Comparison of ENCODE assay signal across 13 cellular contexts in the genomic region with DNA sequence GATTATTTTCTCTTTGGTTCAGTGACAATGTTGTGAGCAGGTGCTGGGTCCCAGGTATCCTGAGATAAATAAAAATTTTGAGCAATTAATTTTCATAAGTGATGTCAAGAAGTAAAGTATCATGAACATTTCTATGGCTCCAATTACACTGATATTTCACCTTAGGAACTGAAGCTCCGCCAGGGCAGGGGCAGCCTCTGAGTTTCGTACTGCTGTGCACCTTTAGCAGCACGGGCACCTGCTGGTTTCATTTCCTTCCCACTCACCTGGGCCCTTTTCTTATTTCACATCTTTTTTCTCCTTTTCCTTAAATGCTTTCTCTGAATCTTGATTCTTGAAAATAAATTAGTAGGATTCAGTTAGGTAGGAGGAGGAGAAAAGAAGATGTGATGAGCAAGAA. TPM values are rescaled to one million over a fixed set of nuclear protein-coding genes. Genes with fewer than 3 reads are reported as not detected.
A peak's percentile ranks its signal among the peaks of the same experiment; 100 is the strongest.
DNase-seq lines count a peak whose midpoint lies in the region; ATAC-seq and TF ChIP-seq lines count a peak whose summit lies in the region.
"Had no signal": no experiment of that assay in that cellular context is flagged by ENCODE, and none has a peak within 500 bp of the region (broad histone marks: within the 10 kb centered on the region; RNA-seq: fewer than 3 reads in every experiment).

No MANE protein-coding gene starts in this region.

- TF ChIP-seq CTCF in osteocyte (IDR thresholded peaks at IDR 0.05) (no peak), GM13976 (IDR thresholded peaks at IDR 0.05; ENCODE audit: borderline replicate concordance, control extremely low read depth, extremely low read depth, insufficient read depth, missing control alignments) (no peak)

- peak overlapping the region; percentile 76 for H3K4me3 Mint-ChIP-seq in activated CD8-positive, alpha-beta memory T cell treated with anti-CD3 and anti-CD28 coated beads, Interleukin-2, amount 10 ng/mL, durations not matched to agents 7 days and 5 days
- no peak overlapping the region for H3K4me3 Mint-ChIP-seq in dendritic cell treated with granulocyte-macrophage colony-stimulating factor and Interleukin-4, amounts not matched to agents 40 ng/mL and 50 ng/mL, for 4 days
- peak overlapping the region; percentile 90 for H3K4me3 Mint-ChIP-seq in osteocyte (ENCODE audit: unreplicated experiment)

- no peak for DNase-seq in activated CD8-positive, alpha-beta memory T cell treated with anti-CD3 and anti-CD28 coated beads, Interleukin-2, amount 10 ng/mL, durations not matched to agents 7 days and 5 days
- DNase-seq in activated CD8-positive, alpha-beta memory T cell treated with anti-CD3 and anti-CD28 coated beads, Interleukin-2, amount 50 U/mL, for 4 hours = no peak
- DNase-seq in RPMI8226 (peak; percentile 58), osteocyte (ENCODE audit: extremely low spot score, unreplicated experiment) (no peak), SK-N-DZ (ENCODE audit: low spot score) (no peak), NCI-H2227 (lab: John Stamatoyannopoulos, UW; ENCODE audit: unreplicated experiment) (no peak), GM13976 (ENCODE audit: low spot score) (no peak)
- DNase-seq: ACHN, amniotic stem cell, NCI-H146, NCI-H748 treated with DMSO at 0.1 percent for 48 hours, uterus had no signal

- H3K27ac Mint-ChIP-seq in activated CD8-positive, alpha-beta memory T cell treated with anti-CD3 and anti-CD28 coated beads, Interleukin-2, amount 10 ng/mL, durations not matched to agents 7 days and 5 days = peak overlapping the region; percentile 84
- H3K27ac Mint-ChIP-seq in dendritic cell treated with granulocyte-macrophage colony-stimulating factor and Interleukin-4, amounts not matched to agents 40 ng/mL and 50 ng/mL, for 4 days = peak overlapping the region; percentile 90
- H3K27ac Mint-ChIP-seq in osteocyte (ENCODE audit: unreplicated experiment) = no peak overlapping the region

- peaks cover 27% of the 10 kb centered on the region for H3K4me1 Mint-ChIP-seq in activated CD8-positive, alpha-beta memory T cell treated with anti-CD3 and anti-CD28 coated beads, Interleukin-2, amount 10 ng/mL, durations not matched to agents 7 days and 5 days
- H3K4me1 Mint-ChIP-seq in dendritic cell treated with granulocyte-macrophage colony-stimulating factor and Interleukin-4, amounts not matched to agents 40 ng/mL and 50 ng/mL, for 4 days (ENCODE audit: low read depth) = peaks cover 43% of the 10 kb centered on the region
- peaks cover 24% of the 10 kb centered on the region for H3K4me1 Mint-ChIP-seq in osteocyte (ENCODE audit: unreplicated experiment)

- peaks cover 8% of the 10 kb centered on the region for H3K27me3 Mint-ChIP-seq in activated CD8-positive, alpha-beta memory T cell treated with anti-CD3 and anti-CD28 coated beads, Interleukin-2, amount 10 ng/mL, durations not matched to agents 7 days and 5 days
- H3K27me3 Mint-ChIP-seq in dendritic cell treated with granulocyte-macrophage colony-stimulating factor and Interleukin-4, amounts not matched to agents 40 ng/mL and 50 ng/mL, for 4 days = no peaks in the 10 kb centered on the region
- H3K27me3 Mint-ChIP-seq in osteocyte (ENCODE audit: unreplicated experiment) = no peaks in the 10 kb centered on the region

- H3K36me3 Mint-ChIP-seq in activated CD8-positive, alpha-beta memory T cell treated with anti-CD3 and anti-CD28 coated beads, Interleukin-2, amount 10 ng/mL, durations not matched to agents 7 days and 5 days = peaks cover 10% of the 10 kb centered on the region
- peaks cover 10% of the 10 kb centered on the region for H3K36me3 Mint-ChIP-seq in dendritic cell treated with granulocyte-macrophage colony-stimulating factor and Interleukin-4, amounts not matched to agents 40 ng/mL and 50 ng/mL, for 4 days (ENCODE audit: low read depth)
- H3K36me3 Mint-ChIP-seq in osteocyte (ENCODE audit: unreplicated experiment) = no peaks in the 10 kb centered on the region

- intact Hi-C loops in dendritic cell treated with granulocyte-macrophage colony-stimulating factor and Interleukin-4, amounts not matched to agents 40 ng/mL and 50 ng/mL, for 4 days (cut with micrococcal nuclease) = loop anchor here (5.0 to 10.0 kb wide), 3 partner anchors 52 to 280 kb away; no protein-coding TSS in a partner anchor

- H3K9me3 Mint-ChIP-seq in activated CD8-positive, alpha-beta memory T cell treated with anti-CD3 and anti-CD28 coated beads, Interleukin-2, amount 10 ng/mL, durations not matched to agents 7 days and 5 days (ENCODE audit: low read depth) = no peaks in the 10 kb centered on the region
- no peaks in the 10 kb centered on the region for H3K9me3 Mint-ChIP-seq in dendritic cell treated with granulocyte-macrophage colony-stimulating factor and Interleukin-4, amounts not matched to agents 40 ng/mL and 50 ng/mL, for 4 days
- H3K9me3 Mint-ChIP-seq in osteocyte (ENCODE audit: unreplicated experiment) = no peaks in the 10 kb centered on the region

- in situ Hi-C loops in GM13976 (cut with MboI; ENCODE audit: low sequenced_read_pairs, unreplicated experiment) = no loop called here

- CTCF ChIA-PET in activated CD8-positive, alpha-beta memory T cell treated with anti-CD3 and anti-CD28 coated beads, Interleukin-2, amount 10 ng/mL, durations not matched to agents 7 days and 5 days (lab: Charles Lee) = interaction anchor here (0.9 to 1.2 kb wide), 4 partner anchors 8 to 184 kb away, joined by 3 to 5 read pairs (median 3); no protein-coding TSS in a partner anchor

- no peak for ATAC-seq in activated CD8-positive, alpha-beta memory T cell treated with anti-CD3 and anti-CD28 coated beads, Interleukin-2, amount 10 ng/mL, durations not matched to agents 7 days and 5 days

RNA-seq across cellular contexts. Expression of gene IL1RAP, which starts 1.2 kb away (rescaled TPM):
- 10 to 100 TPM in 1 of 2 experiments, 1 to 10 TPM in 1; 8.4 to 11.5 TPM for total RNA-seq in activated CD8-positive, alpha-beta memory T cell treated with anti-CD3 and anti-CD28 coated beads, Interleukin-2, amount 10 ng/mL, durations not matched to agents 7 days and 5 days
- 23.8 and 29.3 TPM in 2 replicates for total RNA-seq in osteocyte
- polyA plus RNA-seq in SK-N-DZ (2014; cell fraction: cytosol; rRNA removed) = 0.27 TPM in 1 of 2 replicates, not detected in the other
- polyA plus RNA-seq in SK-N-DZ (2014; cell fraction: nucleus; rRNA removed) = 0.07 and 0.13 TPM in 2 replicates
